In genomic region chr16:2214721-2214970, GRCh38 we compare ENCODE assay signal across 8 cellular contexts. TPM values are rescaled to one million over a fixed set of nuclear protein-coding genes. Genes with fewer than 3 reads are reported as not detected.
DNase-seq lines count a peak whose midpoint lies in the region; ATAC-seq and TF ChIP-seq lines count a peak whose summit lies in the region.

Gene PGP, minus strand, starts transcription at chr16:2214840. Its CDS starts 63 bp downstream, at chr16:2214777.

- CTCF ChIA-PET in HEK293 (lab: Yijun Ruan, JAX) (interaction anchor here (0.6 to 1.6 kb wide), 4 partner anchors 16 to 210 kb away, joined by 3 to 7 read pairs (median 4); partner anchors contain the start of genes DNASE1L2 and ECI1), RWPE1 (lab: Yijun Ruan, JAX) (no interaction called here)

- H4K20me1 ChIP-seq in DOHH2 (ENCODE audit: control insufficient read depth, insufficient read depth, low read depth, low read length): peaks cover 9% of the 10 kb centered on the region

- peaks cover 8% of the 10 kb centered on the region for H3K27me3 Mint-ChIP-seq in neural crest cell (ENCODE audit: low read depth)

- peak within 1 kb of the TSS; percentile 96 for H3K27ac Mint-ChIP-seq in neural crest cell (ENCODE audit: unreplicated experiment)

- peak within 1 kb of the TSS; percentile 100 for H3K4me3 ChIP-seq in DOHH2 (ENCODE audit: low read length)
- H3K4me3 ChIP-seq in HEK293 (ENCODE audit: low read depth, low read length): peak within 1 kb of the TSS; percentile 78

- no peaks in the 10 kb centered on the region for H3K27me3 ChIP-seq in DOHH2 (ENCODE audit: control insufficient read depth, low read length)

- H3K9me3 Mint-ChIP-seq in neural crest cell: no peaks in the 10 kb centered on the region

- H3K4me1 ChIP-seq in DOHH2 (ENCODE audit: control insufficient read depth, low read length) (peaks cover 26% of the 10 kb centered on the region), HEK293 (ENCODE audit: control insufficient read depth, insufficient read depth, low read length) (0 out of 2 replicates have a peak, but pooled peaks cover 2% of the 10 kb centered on the region)

- H3K9me3 ChIP-seq in DOHH2 (ENCODE audit: control insufficient read depth, insufficient read depth, low read length) (no peaks in the 10 kb centered on the region), HEK293 (ENCODE audit: control insufficient read depth, insufficient read depth, low read depth, low read length) (no peaks in the 10 kb centered on the region)

- peak within 1 kb of the TSS; percentile 94 for H3K4me3 Mint-ChIP-seq in neural crest cell

- peaks cover 47% of the 10 kb centered on the region for H3K79me2 ChIP-seq in DOHH2 (ENCODE audit: control insufficient read depth, low read length)

- POLR2A ChIA-PET in HEK293 (lab: Yijun Ruan, JAX): interaction anchor here (0.5 to 2.0 kb wide), 21 partner anchors 8 to 1058 kb away, joined by 3 to 22 read pairs (median 5); partner anchors contain the start of genes DNASE1L2, E4F1, ECI1 and MLST8
- POLR2A ChIA-PET in RWPE1 (lab: Yijun Ruan, JAX; ENCODE audit: low non-redundant PET): interaction anchor here (0.6 kb wide), 1 partner anchor 36 kb away, joined by 5 read pairs; no protein-coding TSS in a partner anchor

- peak; percentile 92 for ATAC-seq in esophagus mucosa

- no peaks in the 10 kb centered on the region for H3K9me2 ChIP-seq in DOHH2 (replicated peaks; ENCODE audit: control insufficient read depth, low read length)

- H3K36me3 ChIP-seq in DOHH2 (ENCODE audit: control insufficient read depth, low read length) (peaks cover 36% of the 10 kb centered on the region), HEK293 (ENCODE audit: control insufficient read depth in 2 of 2, insufficient read depth in 1 of 2, low read length in 2 of 2) (peaks cover 0 to 25% of the 10 kb centered on the region in 2 experiments; a peak in 1 of 3 replicates)

- TF ChIP-seq CTCF in DOHH2 (IDR thresholded peaks at IDR 0.05; ENCODE audit: low read depth, low read length, poor library complexity, severe bottlenecking) (no peak), HEK293 (tag by site-specific recombination; IDR thresholded peaks at IDR 0.05) (no peak), RWPE1 (conservative IDR thresholded peaks at IDR 0.05; ENCODE audit: low read depth) (no peak), neural crest cell (conservative IDR thresholded peaks at IDR 0.05) (no peak)

- H3K4me2 ChIP-seq in DOHH2 (ENCODE audit: low read length): peak within 1 kb of the TSS; percentile 93

- H3K36me3 Mint-ChIP-seq in neural crest cell (ENCODE audit: low read depth): peaks cover 4% of the 10 kb centered on the region

- peak within 1 kb of the TSS; percentile 81 for H3K27ac ChIP-seq in DOHH2 (ENCODE audit: low read depth, low read length)
- H3K27ac ChIP-seq in HEK293 (ENCODE audit: extremely low read depth, low read depth, low read length): peak within 1 kb of the TSS; percentile 94
- peak within 1 kb of the TSS; percentile 93 for H3K27ac ChIP-seq in RWPE1

- H3K4me1 Mint-ChIP-seq in neural crest cell: peaks cover 27% of the 10 kb centered on the region

- no peak for DNase-seq in RWPE1 (ENCODE audit: low spot score)
- DNase-seq in neural crest cell (ENCODE audit: low read depth, low spot score): no peak
- DNase-seq in UCSD-AML1 (lab: John Stamatoyannopoulos, UW; ENCODE audit: unreplicated experiment): no peak
- no peak for DNase-seq in NCI-H226
- DNase-seq in dedifferentiated amniotic fluid mesenchymal stem cell (ENCODE audit: extremely low spot score): no peak

- H3F3A ChIP-seq in DOHH2 (ENCODE audit: control insufficient read depth, insufficient read depth): peaks cover 7% of the 10 kb centered on the region; the same call in 1 of the 2 replicates

TF ChIP-seq in HEK293, 187 proteins besides CTCF, POLR2A, EP300 and RAD21:
- 0 out of 2 replicates have a peak, but pooled peaks have one; percentile 27 for TF ChIP-seq EGR2 (tag by site-specific recombination; IDR thresholded peaks at IDR 0.05; ENCODE audit: low read depth)
- TF ChIP-seq ZNF548 (tag by site-specific recombination; IDR thresholded peaks at IDR 0.05): no peak

RNA-seq across cellular contexts. Expression of gene PGP, which starts in this region (rescaled TPM):
- 6.6 TPM for total RNA-seq in esophagus mucosa
- 47.3 and 50.2 TPM in 2 replicates for total RNA-seq in neural crest cell
